In genomic region chr15:40930430-40931299, GRCh38 we compare ENCODE assay signal across 8 cellular contexts. TPM values are rescaled to one million over a fixed set of nuclear protein-coding genes. Genes with fewer than 3 reads are reported as not detected.
DNase-seq lines count a peak whose midpoint lies in the region; ATAC-seq and TF ChIP-seq lines count a peak whose summit lies in the region.

No MANE protein-coding gene starts in this region.

- H3K9me3 ChIP-seq in A673 (ENCODE audit: low read depth, low read length, poor library complexity, severe bottlenecking) (no peaks in the 10 kb centered on the region), SJCRH30 (replicated peaks) (no peaks in the 10 kb centered on the region)

- H3K27ac ChIP-seq in A673 (ENCODE audit: low read depth, low read length, poor library complexity, severe bottlenecking), result no peak overlapping the region
- no peak overlapping the region for H3K27ac ChIP-seq in SJCRH30

- H3K27me3 ChIP-seq in A673 (replicated peaks; ENCODE audit: insufficient read depth, low read depth, low read length, poor library complexity), result peaks cover 56% of the 10 kb centered on the region
- peaks cover 75% of the 10 kb centered on the region for H3K27me3 ChIP-seq in H7 (ENCODE audit: control insufficient read depth, insufficient read depth, low read length)
- peaks cover 21% of the 10 kb centered on the region for H3K27me3 ChIP-seq in SJCRH30

- POLR2A ChIA-PET in A673 (lab: Charles Lee; ENCODE audit: low non-redundant PET), result no interaction called here

- BruUV-seq in A673 (replicated peaks; lab: Mats Ljungman, UMichigan), result no TSS peak

- DNase-seq in A673 (ENCODE audit: low spot score), result no peak
- peak; percentile 95 for DNase-seq in H7
- peak; percentile 32 to 37 for DNase-seq in SJCRH30
- DNase-seq in cardiac fibroblast (ENCODE audit: low read depth in 2 of 2), result peak; percentile 20 to 42
- peak; percentile 90 for DNase-seq in left kidney (ENCODE audit: low read depth, low spot score)
- DNase-seq in stimulated activated naive CD4-positive, alpha-beta T cell (lab: John Stamatoyannopoulos, UW), result peak in 5 of 6 experiments; percentile 8 to 46 (median 29)

- H3K4me1 ChIP-seq in A673 (ENCODE audit: insufficient read depth, low read length, poor library complexity, severe bottlenecking), result peaks cover 48% of the 10 kb centered on the region
- peaks cover 17% of the 10 kb centered on the region; the same call in 1 of the 2 replicates for H3K4me1 ChIP-seq in SJCRH30

- TF ChIP-seq CTCF in A673 (conservative IDR thresholded peaks at IDR 0.05; ENCODE audit: low read depth, low read length) (peak; percentile 71), cardiac fibroblast (IDR thresholded peaks at IDR 0.05; ENCODE audit: low read depth, low read length) (peak; percentile 41)

- CTCF ChIA-PET in A673 (lab: Charles Lee), result interaction anchor here (0.6 to 1.5 kb wide), 5 partner anchors 11 to 449 kb away, joined by 3 to 13 read pairs (median 4); no protein-coding TSS in a partner anchor

- ATAC-seq in GM18861 (IDR thresholded peaks at IDR 0.05; ENCODE audit: unreplicated experiment) (no peak), GM21786 (IDR thresholded peaks at IDR 0.05; ENCODE audit: unreplicated experiment) (no peak)

- H3K36me3 ChIP-seq in A673 (ENCODE audit: insufficient read depth, low read length, poor library complexity, severe bottlenecking) (no peaks in the 10 kb centered on the region), H7 (replicated peaks; ENCODE audit: control insufficient read depth, insufficient read depth, low read length) (no peaks in the 10 kb centered on the region), SJCRH30 (no peaks in the 10 kb centered on the region)

- intact Hi-C loops in A673 (cut with micrococcal nuclease; ENCODE audit: unreplicated experiment), result no loop called here

- peak overlapping the region; percentile 38 for H3K4me3 ChIP-seq in A673 (ENCODE audit: low read depth, low read length, poor library complexity, severe bottlenecking)
- H3K4me3 ChIP-seq in H7 (ENCODE audit: insufficient read depth, low read depth, low read length), result peak overlapping the region; percentile 46
- peak overlapping the region; percentile 56 for H3K4me3 ChIP-seq in SJCRH30
- peak overlapping the region; percentile 21 to 43 for H3K4me3 ChIP-seq in cardiac fibroblast (replicated peaks in 1 of 2; ENCODE audit: low read depth in 2 of 2, low read length in 2 of 2)

RNA-seq across cellular contexts. Expression of gene DLL4, which starts 1.5 kb away (rescaled TPM):
- 0.11 and 0.15 TPM in 2 replicates for total RNA-seq in A673 (2021)
- 0.26 TPM in 1 of 2 replicates, not detected in the other for total RNA-seq in H7 (2014; rRNA removed; shearing (Covaris generic))
- total RNA-seq in SJCRH30 (2014; rRNA removed; shearing (Covaris generic)), result 0.43 and 0.48 TPM in 2 replicates

RNA-seq across cellular contexts. Expression of gene CHAC1, which starts 22.6 kb away (rescaled TPM):
- 11.6 and 26.8 TPM in 2 replicates for total RNA-seq in A673 (2021)
- total RNA-seq in H7 (2014; rRNA removed; shearing (Covaris generic)), result 30.1 and 39.7 TPM in 2 replicates
- 1.0 and 2.5 TPM in 2 replicates for total RNA-seq in SJCRH30 (2014; rRNA removed; shearing (Covaris generic))

RNA-seq across cellular contexts. Expression of gene VPS18, which starts 36.4 kb away (rescaled TPM):
- 21.9 and 23.8 TPM in 2 replicates for total RNA-seq in A673 (2021)
- total RNA-seq in H7 (2014; rRNA removed; shearing (Covaris generic)), result 33.3 and 39.5 TPM in 2 replicates
- total RNA-seq in SJCRH30 (2014; rRNA removed; shearing (Covaris generic)), result 16.6 and 17.3 TPM in 2 replicates

RNA-seq across cellular contexts. Expression of gene RHOV, which starts 56.6 kb away (rescaled TPM):
- total RNA-seq in A673 (2021), result 1.6 TPM in 2 replicates
- 2.0 and 2.1 TPM in 2 replicates for total RNA-seq in H7 (2014; rRNA removed; shearing (Covaris generic))
- 0.61 and 0.84 TPM in 2 replicates for total RNA-seq in SJCRH30 (2014; rRNA removed; shearing (Covaris generic))
